8 cellular contexts compared by ENCODE assay signal in genomic region chr11:93169950-93170561, GRCh38. TPM values are rescaled to one million over a fixed set of nuclear protein-coding genes. Genes with fewer than 3 reads are reported as not detected.
DNase-seq lines count a peak whose midpoint lies in the region; ATAC-seq and TF ChIP-seq lines count a peak whose summit lies in the region.
"Had no signal": no experiment of that assay in that cellular context is flagged by ENCODE, and none has a peak within 500 bp of the region (broad histone marks: within the 10 kb centered on the region; RNA-seq: fewer than 3 reads in every experiment).

No MANE protein-coding gene starts in this region.

- no peak overlapping the region for H2AFZ ChIP-seq in Loucy (ENCODE audit: low read length)

- DNase-seq in GM03348 (ENCODE audit: low spot score) (peak; percentile 22), chondrocyte (ENCODE audit: low spot score) (no peak), neural crest cell (ENCODE audit: low read depth, low spot score) (no peak), suprapubic skin (ENCODE audit: low spot score in 2 of 2) (no peak), NCI-H2196 (lab: John Stamatoyannopoulos, UW; ENCODE audit: unreplicated experiment) (no peak)

- H3F3A ChIP-seq in Loucy (ENCODE audit: low read depth): no peaks in the 10 kb centered on the region

- no peak overlapping the region for H3K27ac ChIP-seq in suprapubic skin

- no peak for TF ChIP-seq EP300 in suprapubic skin (IDR thresholded peaks at IDR 0.05)

- H3K36me3 Mint-ChIP-seq in chondrocyte (ENCODE audit: low read depth) (no peaks in the 10 kb centered on the region), neural crest cell (ENCODE audit: low read depth) (peaks cover 2% of the 10 kb centered on the region)
- H3K36me3 Mint-ChIP-seq: IgD-negative memory B cell had no signal

- H3K36me3 ChIP-seq in Loucy (ENCODE audit: insufficient read depth, low read length) (no peaks in the 10 kb centered on the region), suprapubic skin (peaks cover 3% of the 10 kb centered on the region)

- no peaks in the 10 kb centered on the region for H3K9me2 ChIP-seq in Loucy (replicated peaks; ENCODE audit: low read depth, low read length)

- ATAC-seq in HG03457 (IDR thresholded peaks at IDR 0.05; ENCODE audit: unreplicated experiment): no peak

- no peaks in the 10 kb centered on the region for H3K9me3 Mint-ChIP-seq in chondrocyte (ENCODE audit: low read depth)
- H3K9me3 Mint-ChIP-seq in neural crest cell: no peaks in the 10 kb centered on the region

- H3K4me3 ChIP-seq in Loucy (ENCODE audit: low read length, poor library complexity, severe bottlenecking) (no peak overlapping the region), suprapubic skin (no peak overlapping the region)

- H3K9ac ChIP-seq in Loucy (ENCODE audit: low read depth, low read length, poor library complexity, severe bottlenecking): no peak overlapping the region

- H3K4me3 Mint-ChIP-seq in chondrocyte (ENCODE audit: unreplicated experiment) (no peak overlapping the region), neural crest cell (no peak overlapping the region)
- H3K4me3 Mint-ChIP-seq: IgD-negative memory B cell had no signal

- H3K4me1 ChIP-seq in Loucy (ENCODE audit: insufficient read depth, low read length, poor library complexity, severe bottlenecking) (peaks cover 3% of the 10 kb centered on the region), suprapubic skin (no peaks in the 10 kb centered on the region)

- no peaks in the 10 kb centered on the region for H3K27me3 Mint-ChIP-seq in chondrocyte (ENCODE audit: low read depth)
- H3K27me3 Mint-ChIP-seq in neural crest cell (ENCODE audit: low read depth): no peaks in the 10 kb centered on the region
- H3K27me3 Mint-ChIP-seq: IgD-negative memory B cell had no signal

- no peak for TF ChIP-seq POLR2A in suprapubic skin (IDR thresholded peaks at IDR 0.05)

- H3K4me1 Mint-ChIP-seq in chondrocyte (ENCODE audit: low read depth): no peaks in the 10 kb centered on the region
- peaks cover 13% of the 10 kb centered on the region for H3K4me1 Mint-ChIP-seq in neural crest cell

- TF ChIP-seq CTCF in Loucy (conservative IDR thresholded peaks at IDR 0.05; ENCODE audit: low read length) (peak; percentile 52), chondrocyte (IDR thresholded peaks at IDR 0.05) (peak; percentile 88), neural crest cell (conservative IDR thresholded peaks at IDR 0.05) (peak; percentile 73), suprapubic skin (IDR thresholded peaks at IDR 0.05) (no peak)

- WGBS in suprapubic skin: 57% methylated on average over 2 of the region's 2 CpGs

- H3K4me2 ChIP-seq in Loucy (ENCODE audit: low read depth, low read length, poor library complexity, severe bottlenecking): no peak overlapping the region

- H3K27ac Mint-ChIP-seq in chondrocyte (ENCODE audit: unreplicated experiment) (no peak overlapping the region), neural crest cell (ENCODE audit: unreplicated experiment) (no peak overlapping the region)
- H3K27ac Mint-ChIP-seq: IgD-negative memory B cell had no signal

- H3K27me3 ChIP-seq in Loucy (ENCODE audit: insufficient read depth, low read length, poor library complexity, severe bottlenecking) (no peaks in the 10 kb centered on the region), suprapubic skin (no peaks in the 10 kb centered on the region)

- H3K9me3 ChIP-seq in Loucy (ENCODE audit: insufficient read depth, low read depth, low read length) (no peaks in the 10 kb centered on the region), suprapubic skin (no peaks in the 10 kb centered on the region)

- no peaks in the 10 kb centered on the region for H4K20me1 ChIP-seq in Loucy (ENCODE audit: insufficient read depth, low read length, poor library complexity, severe bottlenecking)

- H3K79me2 ChIP-seq in Loucy (ENCODE audit: insufficient read depth, low read length): no peaks in the 10 kb centered on the region

RNA-seq across cellular contexts. Expression of gene SLC36A4, which starts 27.7 kb away (rescaled TPM):
- total RNA-seq in chondrocyte (16.5 to 28.9 TPM (median 20.9 TPM) in 3 replicates), neural crest cell (34.4 and 37.7 TPM in 2 replicates), suprapubic skin (10 to 100 TPM in 1 of 4 donors, 1 to 10 TPM in 3; 7.2 to 16.3 (median 8.9) TPM)

Comparison
In these comparisons a context has a peak if more than half of its experiments do, and no peak if none do; other contexts are left out.
1. CTCF ChIP-seq: peak in Loucy (single experiment), chondrocyte (single experiment) and neural crest cell (single experiment); none in suprapubic skin (0 of 2).